8 cellular contexts compared by ENCODE assay signal in genomic region chr19:38506723-38507550, GRCh38.
DNase-seq lines count a peak whose midpoint lies in the region; ATAC-seq and TF ChIP-seq lines count a peak whose summit lies in the region.

No MANE protein-coding gene starts in this region.

- H3K4me1 ChIP-seq in Peyer's patch (no peaks in the 10 kb centered on the region), cardiac muscle cell (ENCODE audit: low read depth) (no peaks in the 10 kb centered on the region)

- peaks cover 4% of the 10 kb centered on the region for H3K4me1 Mint-ChIP-seq in activated T-helper 17 cell treated with anti-CD3 and anti-CD28 coated beads, Interleukin-2, amount 50 U/mL, for 72 hours

- H3K9me3 ChIP-seq in Peyer's patch (no peaks in the 10 kb centered on the region), cardiac muscle cell (ENCODE audit: low read depth) (no peaks in the 10 kb centered on the region)

- H3K36me3 ChIP-seq in Peyer's patch (no peaks in the 10 kb centered on the region), cardiac muscle cell (no peaks in the 10 kb centered on the region)

- TF ChIP-seq POLR2A in Peyer's patch (IDR thresholded peaks at IDR 0.05) = no peak

- no peak overlapping the region for H3K27ac Mint-ChIP-seq in activated T-helper 17 cell treated with anti-CD3 and anti-CD28 coated beads, Interleukin-2, amount 50 U/mL, for 72 hours

- H3K4me3 ChIP-seq in Peyer's patch (no peak overlapping the region), cardiac muscle cell (no peak overlapping the region)

- peaks cover 4% of the 10 kb centered on the region for H3K27me3 Mint-ChIP-seq in activated T-helper 17 cell treated with anti-CD3 and anti-CD28 coated beads, Interleukin-2, amount 50 U/mL, for 72 hours

- H3K9me3 Mint-ChIP-seq in activated T-helper 17 cell treated with anti-CD3 and anti-CD28 coated beads, Interleukin-2, amount 50 U/mL, for 72 hours = no peaks in the 10 kb centered on the region

- ATAC-seq in HG03378 (IDR thresholded peaks at IDR 0.05; ENCODE audit: unreplicated experiment) = peak; percentile 49
- peak; percentile 91 for ATAC-seq in activated T-helper 17 cell treated with anti-CD3 and anti-CD28 coated beads, Interleukin-2, amount 50 U/mL, for 72 hours (replicated peaks)
- ATAC-seq in sciatic nerve = peak; percentile 97
- no peak for ATAC-seq in GM19463 (IDR thresholded peaks at IDR 0.05; ENCODE audit: unreplicated experiment)
- no peak for ATAC-seq in HG02970 (IDR thresholded peaks at IDR 0.05; ENCODE audit: low FRiP score, unreplicated experiment)

- peak overlapping the region; percentile 33 for H3K4me3 Mint-ChIP-seq in activated T-helper 17 cell treated with anti-CD3 and anti-CD28 coated beads, Interleukin-2, amount 50 U/mL, for 72 hours

- DNase-seq in GM10266 (ENCODE audit: extremely low spot score) (peak; percentile 92), Peyer's patch (peak; percentile 65 to 95 (median 74)), cardiac muscle cell (ENCODE audit: low read depth in 1 of 2, low spot score in 1 of 2) (peak; percentile 64 to 85), sciatic nerve (ENCODE audit: low spot score) (no peak)

- H3K27ac ChIP-seq in Peyer's patch = no peak overlapping the region
- no peak overlapping the region for H3K27ac ChIP-seq in cardiac muscle cell

- H3K27me3 ChIP-seq in Peyer's patch = no peaks in the 10 kb centered on the region
- no peaks in the 10 kb centered on the region for H3K27me3 ChIP-seq in cardiac muscle cell

- peaks cover 52% of the 10 kb centered on the region for H3K36me3 Mint-ChIP-seq in activated T-helper 17 cell treated with anti-CD3 and anti-CD28 coated beads, Interleukin-2, amount 50 U/mL, for 72 hours (ENCODE audit: low read depth)

- TF ChIP-seq CTCF in GM10266 (IDR thresholded peaks at IDR 0.05; ENCODE audit: control insufficient read depth, insufficient read depth, low read depth, missing control alignments) = no peak
- TF ChIP-seq CTCF in Peyer's patch (IDR thresholded peaks at IDR 0.05) = no peak
- no peak for TF ChIP-seq CTCF in cardiac muscle cell (IDR thresholded peaks at IDR 0.05; ENCODE audit: low read depth, low read length)

- intact Hi-C loops in sciatic nerve (cut with DNase I) = no loop called here

Comparison
In these comparisons a context has a peak if more than half of its experiments do, and no peak if none do; other contexts are left out.
1. ATAC-seq: peak in HG03378 (single experiment), activated T-helper 17 cell treated with anti-CD3 and anti-CD28 coated beads, Interleukin-2, amount 50 U/mL, for 72 hours (single experiment) and sciatic nerve (single experiment); none in GM19463 (single experiment) and HG02970 (single experiment).